Comparison of ENCODE assay signal across 8 cellular contexts in the genomic region with DNA sequence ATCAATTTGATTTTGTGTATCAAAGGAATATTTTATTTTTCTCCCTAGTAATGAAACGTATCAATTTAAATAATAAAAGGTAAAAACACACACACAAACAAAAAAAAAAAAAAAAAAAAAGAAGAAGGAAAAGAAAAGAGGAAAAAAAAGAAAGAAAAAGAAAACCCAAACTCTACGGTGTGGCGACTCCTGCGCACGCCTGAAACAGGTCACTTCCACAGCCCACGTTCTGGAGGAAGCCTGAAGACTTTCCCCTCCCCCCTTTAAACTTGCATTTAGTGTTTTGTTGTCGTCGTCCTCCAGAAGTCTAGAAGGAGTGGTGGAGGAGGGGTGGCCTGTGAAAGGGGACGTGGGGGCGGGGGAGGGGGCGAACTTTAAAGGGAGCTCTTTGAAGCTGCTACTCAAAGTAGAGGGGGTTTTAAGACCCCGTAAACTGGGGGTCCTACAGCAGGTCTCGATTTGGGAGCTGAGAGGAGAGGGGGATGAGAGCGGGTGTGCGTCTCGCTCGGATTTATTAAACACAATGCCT. TPM values are rescaled to one million over a fixed set of nuclear protein-coding genes. Genes with fewer than 3 reads are reported as not detected.
DNase-seq lines count a peak whose midpoint lies in the region; ATAC-seq lines count a peak whose summit lies in the region.

No MANE protein-coding gene starts in this region.

- no peak overlapping the region for H2BK12ac ChIP-seq in trophoblast cell (ENCODE audit: low read length)

- no peaks in the 10 kb centered on the region for H3K36me3 Mint-ChIP-seq in activated CD8-positive, alpha-beta memory T cell treated with anti-CD3 and anti-CD28 coated beads, Interleukin-2, amount 10 ng/mL, durations not matched to agents 7 days and 5 days

- H3K79me1 ChIP-seq in trophoblast cell (ENCODE audit: low read length) = peaks cover 37% of the 10 kb centered on the region

- no peaks in the 10 kb centered on the region for H3K9me3 Mint-ChIP-seq in activated CD8-positive, alpha-beta memory T cell treated with anti-CD3 and anti-CD28 coated beads, Interleukin-2, amount 10 ng/mL, durations not matched to agents 7 days and 5 days (ENCODE audit: low read depth)

- WGBS in trophoblast cell (ENCODE audit: extremely low coverage, insufficient coverage, insufficient read length) = no CpG with 5 or more reads among the region's 17 CpGs

- no peak overlapping the region for H3K27ac Mint-ChIP-seq in activated CD8-positive, alpha-beta memory T cell treated with anti-CD3 and anti-CD28 coated beads, Interleukin-2, amount 10 ng/mL, durations not matched to agents 7 days and 5 days

- H2AK5ac ChIP-seq in trophoblast cell (ENCODE audit: low read length) = no peak overlapping the region

- peak overlapping the region; percentile 10 for H2BK5ac ChIP-seq in trophoblast cell (ENCODE audit: low read depth, low read length, poor library complexity)

- no peak for ATAC-seq in activated CD8-positive, alpha-beta memory T cell treated with anti-CD3 and anti-CD28 coated beads, Interleukin-2, amount 10 ng/mL, durations not matched to agents 7 days and 5 days

- peak overlapping the region; percentile 50 for H3K9ac ChIP-seq in SK-N-MC (ENCODE audit: insufficient read length)
- H3K9ac ChIP-seq in trophoblast cell (ENCODE audit: low read length) = no peak overlapping the region

- H4K8ac ChIP-seq in trophoblast cell (ENCODE audit: low read depth, low read length) = peak overlapping the region; percentile 39

- H3K4me3 ChIP-seq in SK-N-MC = peak overlapping the region; percentile 76
- peak overlapping the region; percentile 38 for H3K4me3 ChIP-seq in effector memory CD4-positive, alpha-beta T cell (ENCODE audit: insufficient read depth, low read depth, low read length, poor library complexity, severe bottlenecking)
- no peak overlapping the region for H3K4me3 ChIP-seq in trophoblast cell (ENCODE audit: low read depth, low read length)

- H3K14ac ChIP-seq in trophoblast cell (ENCODE audit: low read length) = no peak overlapping the region

- no peak overlapping the region for H2BK120ac ChIP-seq in trophoblast cell (ENCODE audit: insufficient read depth, low read length, poor library complexity)

- peaks cover 37% of the 10 kb centered on the region for H3K4me1 ChIP-seq in effector memory CD4-positive, alpha-beta T cell (ENCODE audit: control insufficient read depth, insufficient read depth, low read length, poor library complexity, severe bottlenecking)
- H3K4me1 ChIP-seq in trophoblast cell (ENCODE audit: control insufficient read depth in 1 of 2, insufficient read depth in 2 of 2, low read length in 2 of 2) = peaks cover 10 to 19% of the 10 kb centered on the region in 2 experiments

- peaks cover 36% of the 10 kb centered on the region for H3K27me3 Mint-ChIP-seq in activated CD8-positive, alpha-beta memory T cell treated with anti-CD3 and anti-CD28 coated beads, Interleukin-2, amount 10 ng/mL, durations not matched to agents 7 days and 5 days

- no peak overlapping the region for H4K12ac ChIP-seq in trophoblast cell (ENCODE audit: low read depth, low read length)

- no peaks in the 10 kb centered on the region for H3K27me3 ChIP-seq in effector memory CD4-positive, alpha-beta T cell (replicated peaks; ENCODE audit: control insufficient read depth, insufficient read depth, low read length, poor library complexity, severe bottlenecking)
- H3K27me3 ChIP-seq in trophoblast cell (ENCODE audit: insufficient read depth, low read length) = peaks cover 3% of the 10 kb centered on the region

- no peak overlapping the region for H3K18ac ChIP-seq in trophoblast cell (ENCODE audit: low read length)

- peaks cover 43% of the 10 kb centered on the region for H3K4me1 Mint-ChIP-seq in activated CD8-positive, alpha-beta memory T cell treated with anti-CD3 and anti-CD28 coated beads, Interleukin-2, amount 10 ng/mL, durations not matched to agents 7 days and 5 days

- no peak overlapping the region for H2AFZ ChIP-seq in trophoblast cell (ENCODE audit: insufficient read depth, low read length, poor library complexity)

- DNase-seq in activated CD8-positive, alpha-beta memory T cell treated with anti-CD3 and anti-CD28 coated beads, Interleukin-2, amount 10 ng/mL, durations not matched to agents 7 days and 5 days = no peak
- no peak for DNase-seq in activated CD8-positive, alpha-beta memory T cell treated with anti-CD3 and anti-CD28 coated beads, Interleukin-2, amount 50 U/mL, for 4 hours
- no peak for DNase-seq in SK-N-MC (ENCODE audit: low read depth, low spot score)
- no peak for DNase-seq in effector memory CD4-positive, alpha-beta T cell
- DNase-seq in trophoblast cell = peak in 1 of 2 donors; percentile 40
- DNase-seq in NCI-H1930 (lab: John Stamatoyannopoulos, UW) = no peak
- DNase-seq in NCI-H187 treated with DMSO at 0.1 percent for 48 hours (lab: John Stamatoyannopoulos, UW) = no peak
- no peak for DNase-seq in stimulated activated CD8-positive, alpha-beta memory T cell treated with anti-CD3 and anti-CD28 coated beads, Interleukin-4, amount 100 ng/mL, for 48 hours

- H3K4ac ChIP-seq in trophoblast cell (ENCODE audit: low read depth, low read length) = no peak overlapping the region

- no peaks in the 10 kb centered on the region for H3K9me3 ChIP-seq in SK-N-MC (ENCODE audit: low read depth, low read length)
- no peaks in the 10 kb centered on the region for H3K9me3 ChIP-seq in effector memory CD4-positive, alpha-beta T cell (ENCODE audit: control insufficient read depth, low read length)
- H3K9me3 ChIP-seq in trophoblast cell (ENCODE audit: insufficient read depth, low read depth, low read length) = peaks cover 2% of the 10 kb centered on the region

- H3K27ac ChIP-seq in SK-N-MC (peak overlapping the region; percentile 70), trophoblast cell (ENCODE audit: low read depth, low read length) (no peak overlapping the region)
- H3K27ac ChIP-seq in effector memory CD4-positive, alpha-beta T cell (ENCODE audit: insufficient read depth, low read length, poor library complexity, severe bottlenecking) = no peak overlapping the region

- H3K4me2 ChIP-seq in trophoblast cell (ENCODE audit: low read length) = peak overlapping the region; percentile 65

- peaks cover 23% of the 10 kb centered on the region for H3K79me2 ChIP-seq in trophoblast cell (ENCODE audit: control insufficient read depth, insufficient read depth, low read length, poor library complexity)

- no peak overlapping the region for H3K23ac ChIP-seq in trophoblast cell (ENCODE audit: low read length)

- H3K36me3 ChIP-seq in SK-N-MC (ENCODE audit: insufficient read depth, low read length) = peaks cover 3% of the 10 kb centered on the region; the same call in 1 of the 2 replicates
- H3K36me3 ChIP-seq in effector memory CD4-positive, alpha-beta T cell (ENCODE audit: control insufficient read depth, insufficient read depth, low read length) = no peaks in the 10 kb centered on the region
- H3K36me3 ChIP-seq in trophoblast cell (ENCODE audit: control insufficient read depth in 1 of 2, insufficient read depth in 2 of 2, low read length in 2 of 2) = no peaks in the 10 kb centered on the region

- peak overlapping the region; percentile 85 for H3K4me3 Mint-ChIP-seq in activated CD8-positive, alpha-beta memory T cell treated with anti-CD3 and anti-CD28 coated beads, Interleukin-2, amount 10 ng/mL, durations not matched to agents 7 days and 5 days

- CTCF ChIA-PET in activated CD8-positive, alpha-beta memory T cell treated with anti-CD3 and anti-CD28 coated beads, Interleukin-2, amount 10 ng/mL, durations not matched to agents 7 days and 5 days (lab: Charles Lee) = interaction anchor here (0.7 to 3.5 kb wide), 10 partner anchors 9 to 637 kb away, joined by 3 to 19 read pairs (median 5); no protein-coding TSS in a partner anchor

- H4K91ac ChIP-seq in trophoblast cell (ENCODE audit: low read depth, low read length) = no peak overlapping the region

RNA-seq across cellular contexts. Expression of a gene that starts 2.3 kb away (rescaled TPM):
- 10 to 100 TPM; 48.8 to 53.5 TPM for total RNA-seq in activated CD8-positive, alpha-beta memory T cell treated with anti-CD3 and anti-CD28 coated beads, Interleukin-2, amount 10 ng/mL, durations not matched to agents 7 days and 5 days
- 139 and 146 TPM in 2 replicates for polyA plus RNA-seq in trophoblast cell (2013)
